11 cellular contexts compared by ENCODE assay signal in genomic region chr4:2923678-2924173, GRCh38. TPM values are rescaled to one million over a fixed set of nuclear protein-coding genes. Genes with fewer than 3 reads are reported as not detected.
DNase-seq lines count a peak whose midpoint lies in the region; ATAC-seq and TF ChIP-seq lines count a peak whose summit lies in the region.
"Had no signal": no experiment of that assay in that cellular context is flagged by ENCODE, and none has a peak within 500 bp of the region (broad histone marks: within the 10 kb centered on the region; RNA-seq: fewer than 3 reads in every experiment).

No MANE protein-coding gene starts in this region.

- H3K27me3 Mint-ChIP-seq in activated T-cell treated with anti-CD3 and anti-CD28 coated beads, Interleukin-2, amount 50 U/mL, for 72 hours (ENCODE audit: low read depth), result no peaks in the 10 kb centered on the region
- H3K27me3 Mint-ChIP-seq in activated T-cell treated with anti-CD3 and anti-CD28 coated beads, Interleukin-2, amount 50 U/mL, for 4 hours (ENCODE audit: low read depth), result no peaks in the 10 kb centered on the region
- no peaks in the 10 kb centered on the region for H3K27me3 Mint-ChIP-seq in activated CD4-positive, alpha-beta memory T cell treated with anti-CD3 and anti-CD28 coated beads, Interleukin-2, amount 10 ng/mL, durations not matched to agents 7 days and 5 days
- peaks cover 3 to 15% (median 4%) of the 10 kb centered on the region in 3 donors for H3K27me3 Mint-ChIP-seq in immature natural killer cell (ENCODE audit: low read depth in 3 of 3)
- no peaks in the 10 kb centered on the region for H3K27me3 Mint-ChIP-seq in stimulated activated naive B cell treated with anti-CD40 and anti-IgM and Interleukin-4, amounts not matched to agents 10 μg/mL and 1 μg/mL and 100 μg/mL, for 72 hours

- peak overlapping the region; percentile 86 for H3K27ac Mint-ChIP-seq in activated T-cell treated with anti-CD3 and anti-CD28 coated beads, Interleukin-2, amount 50 U/mL, for 72 hours
- peak overlapping the region; percentile 74 for H3K27ac Mint-ChIP-seq in activated CD4-positive, alpha-beta memory T cell treated with anti-CD3 and anti-CD28 coated beads, Interleukin-2, amount 10 ng/mL, durations not matched to agents 7 days and 5 days
- peak overlapping the region; percentile 77 to 96 (median 94) for H3K27ac Mint-ChIP-seq in immature natural killer cell
- peak overlapping the region; percentile 73 for H3K27ac Mint-ChIP-seq in stimulated activated naive B cell treated with anti-CD40 and anti-IgM and Interleukin-4, amounts not matched to agents 10 μg/mL and 1 μg/mL and 100 μg/mL, for 72 hours
- H3K27ac Mint-ChIP-seq: mesothelial cell of epicardium had no signal

- H3K9me3 ChIP-seq in gastroesophageal sphincter, result no peaks in the 10 kb centered on the region

- TF ChIP-seq POLR2A in gastroesophageal sphincter (IDR thresholded peaks at IDR 0.05), result no peak

- no peak for ATAC-seq in activated T-cell treated with anti-CD3 and anti-CD28 coated beads, Interleukin-2, amount 50 U/mL, for 72 hours (replicated peaks in 1 of 2)
- no peak for ATAC-seq in activated T-cell treated with anti-CD3 and anti-CD28 coated beads, Interleukin-2, amount 50 U/mL, for 4 hours
- ATAC-seq in stimulated activated naive B cell treated with anti-CD40 and anti-IgM and Interleukin-4, amounts not matched to agents 10 μg/mL and 1 μg/mL and 100 μg/mL, for 72 hours (replicated peaks), result no peak
- ATAC-seq in gastroesophageal sphincter (no peak), HG02763 (IDR thresholded peaks at IDR 0.05; ENCODE audit: unreplicated experiment) (no peak)
- ATAC-seq: sciatic nerve had no signal

- TF ChIP-seq CTCF in gastroesophageal sphincter (IDR thresholded peaks at IDR 0.05), result no peak

- POLR2A ChIA-PET in activated CD4-positive, alpha-beta memory T cell treated with anti-CD3 and anti-CD28 coated beads, Interleukin-2, amount 10 ng/mL, durations not matched to agents 7 days and 5 days (lab: Charles Lee), result interaction anchor here (1.2 to 1.8 kb wide), 4 partner anchors 9 to 194 kb away, joined by 3 to 22 read pairs (median 7); no protein-coding TSS in a partner anchor

- H3K36me3 Mint-ChIP-seq in activated T-cell treated with anti-CD3 and anti-CD28 coated beads, Interleukin-2, amount 50 U/mL, for 72 hours (ENCODE audit: insufficient read depth in 2 of 2), result peaks cover 19 to 35% of the 10 kb centered on the region in 2 donors
- H3K36me3 Mint-ChIP-seq in activated T-cell treated with anti-CD3 and anti-CD28 coated beads, Interleukin-2, amount 50 U/mL, for 4 hours (ENCODE audit: insufficient read depth), result peaks cover 38% of the 10 kb centered on the region
- peaks cover 70% of the 10 kb centered on the region for H3K36me3 Mint-ChIP-seq in activated CD4-positive, alpha-beta memory T cell treated with anti-CD3 and anti-CD28 coated beads, Interleukin-2, amount 10 ng/mL, durations not matched to agents 7 days and 5 days (ENCODE audit: low read depth)
- H3K36me3 Mint-ChIP-seq in immature natural killer cell, result peaks cover 14 to 51% (median 33%) of the 10 kb centered on the region in 3 donors
- H3K36me3 Mint-ChIP-seq in stimulated activated naive B cell treated with anti-CD40 and anti-IgM and Interleukin-4, amounts not matched to agents 10 μg/mL and 1 μg/mL and 100 μg/mL, for 72 hours, result peaks cover 49 to 74% of the 10 kb centered on the region in 2 donors

- WGBS in gastroesophageal sphincter (ENCODE audit: low coverage in 1 of 2), 2 donors, result 97% methylated on average over 11 of the region's 16 CpGs; no CpG with 5 or more reads in 1 of the 2 donors

- CTCF ChIA-PET in activated CD4-positive, alpha-beta memory T cell treated with anti-CD3 and anti-CD28 coated beads, Interleukin-2, amount 10 ng/mL, durations not matched to agents 7 days and 5 days (lab: Charles Lee), result interaction anchor here (0.6 to 1.1 kb wide), 3 partner anchors 30 to 307 kb away, joined by 3 to 7 read pairs (median 4); no protein-coding TSS in a partner anchor

- no peak for TF ChIP-seq EP300 in gastroesophageal sphincter (IDR thresholded peaks at IDR 0.05)

- DNase-seq in activated T-cell treated with anti-CD3 and anti-CD28 coated beads, Interleukin-2, amount 50 U/mL, for 72 hours, result no peak
- no peak for DNase-seq in activated T-cell treated with anti-CD3 and anti-CD28 coated beads, Interleukin-2, amount 50 U/mL, for 4 hours
- no peak for DNase-seq in activated CD4-positive, alpha-beta memory T cell treated with anti-CD3 and anti-CD28 coated beads, Interleukin-2, amount 10 ng/mL, durations not matched to agents 7 days and 5 days
- DNase-seq in immature natural killer cell (no peak), hippocampal formation (lab: John Stamatoyannopoulos, UW) (no peak)
- DNase-seq in stimulated activated naive B cell treated with anti-CD40 and anti-IgM and Interleukin-4, amounts not matched to agents 10 μg/mL and 1 μg/mL and 100 μg/mL, for 72 hours, result no peak
- DNase-seq: GF-D8 had no signal

- peaks cover 0 to 86% of the 10 kb centered on the region in 2 donors for H3K36me3 ChIP-seq in gastroesophageal sphincter

- H3K4me1 Mint-ChIP-seq in activated T-cell treated with anti-CD3 and anti-CD28 coated beads, Interleukin-2, amount 50 U/mL, for 72 hours (ENCODE audit: low read depth), result peaks cover 37% of the 10 kb centered on the region
- peaks cover 44% of the 10 kb centered on the region for H3K4me1 Mint-ChIP-seq in activated T-cell treated with anti-CD3 and anti-CD28 coated beads, Interleukin-2, amount 50 U/mL, for 4 hours (ENCODE audit: low read depth)
- H3K4me1 Mint-ChIP-seq in activated CD4-positive, alpha-beta memory T cell treated with anti-CD3 and anti-CD28 coated beads, Interleukin-2, amount 10 ng/mL, durations not matched to agents 7 days and 5 days, result peaks cover 35% of the 10 kb centered on the region
- H3K4me1 Mint-ChIP-seq in immature natural killer cell, result peaks cover 53 to 65% of the 10 kb centered on the region in 2 donors
- H3K4me1 Mint-ChIP-seq in stimulated activated naive B cell treated with anti-CD40 and anti-IgM and Interleukin-4, amounts not matched to agents 10 μg/mL and 1 μg/mL and 100 μg/mL, for 72 hours, result peaks cover 30 to 50% of the 10 kb centered on the region in 2 donors
- H3K4me1 Mint-ChIP-seq: mesothelial cell of epicardium had no signal

- H3K4me3 Mint-ChIP-seq in activated T-cell treated with anti-CD3 and anti-CD28 coated beads, Interleukin-2, amount 50 U/mL, for 72 hours, result peak overlapping the region in 1 of 2 donors; percentile 25
- no peak overlapping the region for H3K4me3 Mint-ChIP-seq in activated T-cell treated with anti-CD3 and anti-CD28 coated beads, Interleukin-2, amount 50 U/mL, for 4 hours
- H3K4me3 Mint-ChIP-seq in activated CD4-positive, alpha-beta memory T cell treated with anti-CD3 and anti-CD28 coated beads, Interleukin-2, amount 10 ng/mL, durations not matched to agents 7 days and 5 days, result no peak overlapping the region
- H3K4me3 Mint-ChIP-seq in immature natural killer cell, result peak overlapping the region; percentile 69 to 80 (median 75)
- no peak overlapping the region for H3K4me3 Mint-ChIP-seq in stimulated activated naive B cell treated with anti-CD40 and anti-IgM and Interleukin-4, amounts not matched to agents 10 μg/mL and 1 μg/mL and 100 μg/mL, for 72 hours
- H3K4me3 Mint-ChIP-seq: mesothelial cell of epicardium had no signal

- no peaks in the 10 kb centered on the region for H3K27me3 ChIP-seq in gastroesophageal sphincter

- H3K4me1 ChIP-seq in gastroesophageal sphincter, result peaks cover 0 to 8% (median 0%) of the 10 kb centered on the region in 3 donors

- no peak overlapping the region for H3K4me3 ChIP-seq in gastroesophageal sphincter

- no peak overlapping the region for H3K27ac ChIP-seq in gastroesophageal sphincter

- peaks cover 0 to 5% of the 10 kb centered on the region in 2 donors for H3K9me3 Mint-ChIP-seq in activated T-cell treated with anti-CD3 and anti-CD28 coated beads, Interleukin-2, amount 50 U/mL, for 72 hours
- no peaks in the 10 kb centered on the region for H3K9me3 Mint-ChIP-seq in activated T-cell treated with anti-CD3 and anti-CD28 coated beads, Interleukin-2, amount 50 U/mL, for 4 hours
- H3K9me3 Mint-ChIP-seq in activated CD4-positive, alpha-beta memory T cell treated with anti-CD3 and anti-CD28 coated beads, Interleukin-2, amount 10 ng/mL, durations not matched to agents 7 days and 5 days, result peaks cover 5% of the 10 kb centered on the region
- H3K9me3 Mint-ChIP-seq in immature natural killer cell, result no peaks in the 10 kb centered on the region
- no peaks in the 10 kb centered on the region for H3K9me3 Mint-ChIP-seq in stimulated activated naive B cell treated with anti-CD40 and anti-IgM and Interleukin-4, amounts not matched to agents 10 μg/mL and 1 μg/mL and 100 μg/mL, for 72 hours

RNA-seq across cellular contexts. Expression of gene NOP14, which starts 39.5 kb away (rescaled TPM):
- total RNA-seq in activated T-cell treated with anti-CD3 and anti-CD28 coated beads, Interleukin-2, amount 50 U/mL, for 72 hours, result 10 to 100 TPM; 72.0 to 75.8 TPM
- 100 to 1,000 TPM; 165 to 187 (median 179) TPM for total RNA-seq in activated T-cell treated with anti-CD3 and anti-CD28 coated beads, Interleukin-2, amount 50 U/mL, for 4 hours
- 10 to 100 TPM; 34.1 to 38.7 TPM for total RNA-seq in activated CD4-positive, alpha-beta memory T cell treated with anti-CD3 and anti-CD28 coated beads, Interleukin-2, amount 10 ng/mL, durations not matched to agents 7 days and 5 days
- 10 to 100 TPM in 1 of 3 donors, 1 to 10 TPM in 2; 1.3 to 19.2 (median 5.0) TPM for polyA plus RNA-seq in immature natural killer cell
- 10 to 100 TPM; 17.6 to 25.2 (median 20.4) TPM for total RNA-seq in gastroesophageal sphincter

RNA-seq across cellular contexts. Expression of gene GRK4, which starts 39.6 kb away (rescaled TPM):
- 1 to 10 TPM; 3.8 to 5.5 TPM for total RNA-seq in activated T-cell treated with anti-CD3 and anti-CD28 coated beads, Interleukin-2, amount 50 U/mL, for 72 hours
- 1 to 10 TPM; 2.7 to 3.0 (median 2.9) TPM for total RNA-seq in activated T-cell treated with anti-CD3 and anti-CD28 coated beads, Interleukin-2, amount 50 U/mL, for 4 hours
- total RNA-seq in activated CD4-positive, alpha-beta memory T cell treated with anti-CD3 and anti-CD28 coated beads, Interleukin-2, amount 10 ng/mL, durations not matched to agents 7 days and 5 days, result 1 to 10 TPM; 3.1 to 3.6 TPM
- polyA plus RNA-seq in immature natural killer cell, result 1 to 10 TPM; 2.7 to 4.4 (median 4.0) TPM
- total RNA-seq in gastroesophageal sphincter, result 1 to 10 TPM; 4.2 to 9.5 (median 6.2) TPM

Comparison
In these comparisons a context has a peak if more than half of its experiments do, and no peak if none do; other contexts are left out.
1. H3K4me3 Mint-ChIP-seq: peak in immature natural killer cell (5 of 5); none in activated T-cell treated with anti-CD3 and anti-CD28 coated beads, Interleukin-2, amount 50 U/mL, for 4 hours (single experiment), activated CD4-positive, alpha-beta memory T cell treated with anti-CD3 and anti-CD28 coated beads, Interleukin-2, amount 10 ng/mL, durations not matched to agents 7 days and 5 days (single experiment) and stimulated activated naive B cell treated with anti-CD40 and anti-IgM and Interleukin-4, amounts not matched to agents 10 μg/mL and 1 μg/mL and 100 μg/mL, for 72 hours (0 of 2).
2. Peak in every context shown above with its lines, with median percentiles within 50 percentile points of each other: H3K27ac Mint-ChIP-seq.